ENCODE assay signal across 1 cellular context in the genomic region with DNA sequence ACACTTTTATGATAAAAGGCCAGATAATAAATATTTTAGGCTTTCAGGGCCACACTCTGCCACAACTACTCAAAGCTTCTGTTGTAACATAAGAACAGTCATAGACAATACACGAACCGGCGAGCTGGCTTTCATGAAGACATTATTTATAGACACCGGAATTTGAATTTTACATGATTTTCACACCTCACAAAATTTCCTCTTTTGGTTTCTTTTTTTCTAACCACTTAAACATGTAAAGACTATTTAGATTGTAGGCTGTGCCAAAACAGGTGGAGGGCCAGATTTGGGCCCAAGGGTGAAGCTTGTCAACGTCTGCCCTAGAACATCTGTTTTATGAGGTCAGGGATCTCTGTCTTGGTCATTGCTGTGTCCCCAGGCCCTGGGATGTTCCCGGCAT.
A peak's percentile ranks its signal among the peaks of the same experiment; 100 is the strongest.
TF ChIP-seq lines count a peak whose summit lies in the region.

No MANE protein-coding gene starts in this region.

TF ChIP-seq in GM12878, 131 proteins besides CTCF, POLR2A, EP300 and RAD21:
- TF ChIP-seq RUNX3 (IDR thresholded peaks at IDR 0.05; ENCODE audit: low read length) (peak; percentile 40), MEF2B (IDR thresholded peaks at IDR 0.05; ENCODE audit: partially characterized antibody, poor library complexity, severe bottlenecking) (peak; percentile 58), MEF2A (IDR thresholded peaks at IDR 0.05; ENCODE audit: insufficient read depth, low read depth, low read length) (peak; percentile 59; the same call in 1 of the 2 replicates), TCF12 (IDR thresholded peaks at IDR 0.05; ENCODE audit: low read depth, low read length) (no peak), CBX3 (IDR thresholded peaks at IDR 0.05; ENCODE audit: borderline replicate concordance, low read depth) (no peak), RBBP5 (conservative IDR thresholded peaks at IDR 0.05) (peak; percentile 55; the same call in 1 of the 2 replicates)
- TF ChIP-seq, protein P1, sequence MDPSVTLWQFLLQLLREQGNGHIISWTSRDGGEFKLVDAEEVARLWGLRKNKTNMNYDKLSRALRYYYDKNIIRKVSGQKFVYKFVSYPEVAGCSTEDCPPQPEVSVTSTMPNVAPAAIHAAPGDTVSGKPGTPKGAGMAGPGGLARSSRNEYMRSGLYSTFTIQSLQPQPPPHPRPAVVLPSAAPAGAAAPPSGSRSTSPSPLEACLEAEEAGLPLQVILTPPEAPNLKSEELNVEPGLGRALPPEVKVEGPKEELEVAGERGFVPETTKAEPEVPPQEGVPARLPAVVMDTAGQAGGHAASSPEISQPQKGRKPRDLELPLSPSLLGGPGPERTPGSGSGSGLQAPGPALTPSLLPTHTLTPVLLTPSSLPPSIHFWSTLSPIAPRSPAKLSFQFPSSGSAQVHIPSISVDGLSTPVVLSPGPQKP (IDR thresholded peaks at IDR 0.05; ENCODE audit: low read depth, low read length) = no peak
- TF ChIP-seq, protein P2, sequence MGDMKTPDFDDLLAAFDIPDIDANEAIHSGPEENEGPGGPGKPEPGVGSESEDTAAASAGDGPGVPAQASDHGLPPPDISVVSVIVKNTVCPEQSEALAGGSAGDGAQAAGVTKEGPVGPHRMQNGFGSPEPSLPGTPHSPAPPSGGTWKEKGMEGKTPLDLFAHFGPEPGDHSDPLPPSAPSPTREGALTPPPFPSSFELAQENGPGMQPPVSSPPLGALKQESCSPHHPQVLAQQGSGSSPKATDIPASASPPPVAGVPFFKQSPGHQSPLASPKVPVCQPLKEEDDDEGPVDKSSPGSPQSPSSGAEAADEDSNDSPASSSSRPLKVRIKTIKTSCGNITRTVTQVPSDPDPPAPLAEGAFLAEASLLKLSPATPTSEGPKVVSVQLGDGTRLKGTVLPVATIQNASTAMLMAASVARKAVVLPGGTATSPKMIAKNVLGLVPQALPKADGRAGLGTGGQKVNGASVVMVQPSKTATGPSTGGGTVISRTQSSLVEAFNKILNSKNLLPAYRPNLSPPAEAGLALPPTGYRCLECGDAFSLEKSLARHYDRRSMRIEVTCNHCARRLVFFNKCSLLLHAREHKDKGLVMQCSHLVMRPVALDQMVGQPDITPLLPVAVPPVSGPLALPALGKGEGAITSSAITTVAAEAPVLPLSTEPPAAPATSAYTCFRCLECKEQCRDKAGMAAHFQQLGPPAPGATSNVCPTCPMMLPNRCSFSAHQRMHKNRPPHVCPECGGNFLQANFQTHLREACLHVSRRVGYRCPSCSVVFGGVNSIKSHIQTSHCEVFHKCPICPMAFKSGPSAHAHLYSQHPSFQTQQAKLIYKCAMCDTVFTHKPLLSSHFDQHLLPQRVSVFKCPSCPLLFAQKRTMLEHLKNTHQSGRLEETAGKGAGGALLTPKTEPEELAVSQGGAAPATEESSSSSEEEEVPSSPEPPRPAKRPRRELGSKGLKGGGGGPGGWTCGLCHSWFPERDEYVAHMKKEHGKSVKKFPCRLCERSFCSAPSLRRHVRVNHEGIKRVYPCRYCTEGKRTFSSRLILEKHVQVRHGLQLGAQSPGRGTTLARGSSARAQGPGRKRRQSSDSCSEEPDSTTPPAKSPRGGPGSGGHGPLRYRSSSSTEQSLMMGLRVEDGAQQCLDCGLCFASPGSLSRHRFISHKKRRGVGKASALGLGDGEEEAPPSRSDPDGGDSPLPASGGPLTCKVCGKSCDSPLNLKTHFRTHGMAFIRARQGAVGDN (IDR thresholded peaks at IDR 0.05) = peak; percentile 38; the same call in 1 of the 2 replicates
